Comparison of ENCODE assay signal across 15 cellular contexts in the genomic region with DNA sequence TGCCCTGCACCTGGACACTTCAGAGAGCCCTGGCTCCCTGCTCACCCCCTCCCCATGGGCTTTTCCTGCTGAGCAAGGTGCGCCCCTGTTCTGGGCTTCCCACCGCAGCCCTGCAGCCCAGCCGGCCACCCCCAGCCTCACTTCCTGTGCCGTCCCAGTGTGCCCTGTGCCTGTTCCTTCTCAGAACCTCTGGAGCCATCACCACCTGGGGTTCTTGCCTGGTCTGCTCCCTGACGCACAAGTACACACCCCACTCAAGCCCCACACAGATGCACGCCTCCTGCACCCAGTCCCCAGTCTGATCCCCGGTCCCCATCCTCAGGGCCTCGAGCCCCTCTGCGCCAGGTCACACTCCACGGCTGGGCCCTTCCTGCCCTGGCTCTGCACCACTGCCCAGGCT. TPM values are rescaled to one million over a fixed set of nuclear protein-coding genes. Genes with fewer than 3 reads are reported as not detected.
A peak's percentile ranks its signal among the peaks of the same experiment; 100 is the strongest.
DNase-seq lines count a peak whose midpoint lies in the region; ATAC-seq and TF ChIP-seq lines count a peak whose summit lies in the region.
"Had no signal": no experiment of that assay in that cellular context is flagged by ENCODE, and none has a peak within 500 bp of the region (broad histone marks: within the 10 kb centered on the region; RNA-seq: fewer than 3 reads in every experiment).

No MANE protein-coding gene starts in this region.

- H3K9ac ChIP-seq in BLaER1 (peak overlapping the region; percentile 44), neuronal stem cell (ENCODE audit: low read depth, low read length, poor library complexity) (no peak overlapping the region)

- ATAC-seq in GM23338: no peak
- no peak for ATAC-seq in central memory CD8-positive, alpha-beta T cell (replicated peaks; ENCODE audit: extremely low read depth, poor library complexity, severe bottlenecking)

- H3K36me3 Mint-ChIP-seq in GM23338 (ENCODE audit: low read depth) (no peaks in the 10 kb centered on the region), CD14-positive monocyte (peaks cover 85 to 99% of the 10 kb centered on the region in 2 donors)
- peaks cover 22% of the 10 kb centered on the region for H3K36me3 Mint-ChIP-seq in central memory CD8-positive, alpha-beta T cell (ENCODE audit: insufficient read depth)

- H2BK12ac ChIP-seq in neuronal stem cell (ENCODE audit: low read length): peak overlapping the region; percentile 17

- no peaks in the 10 kb centered on the region for H3K9me2 ChIP-seq in GM23338 (ENCODE audit: insufficient read depth)

- H3K4me1 Mint-ChIP-seq in GM23338: no peaks in the 10 kb centered on the region
- peaks cover 17% of the 10 kb centered on the region for H3K4me1 Mint-ChIP-seq in central memory CD8-positive, alpha-beta T cell
- H3K4me1 Mint-ChIP-seq in CD14-positive monocyte: no peaks in the 10 kb centered on the region
- H3K4me1 Mint-ChIP-seq: B cell had no signal

- H2BK15ac ChIP-seq in neuronal stem cell (ENCODE audit: low read length): no peak overlapping the region

- H3K4me3 Mint-ChIP-seq in GM23338: no peak overlapping the region
- H3K4me3 Mint-ChIP-seq in central memory CD8-positive, alpha-beta T cell: no peak overlapping the region
- H3K4me3 Mint-ChIP-seq in CD14-positive monocyte: no peak overlapping the region
- H3K4me3 Mint-ChIP-seq: B cell; CD4-positive, alpha-beta memory T cell had no signal

- H3K27me3 Mint-ChIP-seq in GM23338 (ENCODE audit: insufficient read depth, low read depth, poor library complexity): peaks cover 3% of the 10 kb centered on the region
- H3K27me3 Mint-ChIP-seq in central memory CD8-positive, alpha-beta T cell: no peaks in the 10 kb centered on the region
- no peaks in the 10 kb centered on the region for H3K27me3 Mint-ChIP-seq in CD14-positive monocyte (ENCODE audit: low read depth in 3 of 3)
- H3K27me3 Mint-ChIP-seq: B cell; CD4-positive, alpha-beta memory T cell had no signal

- H3K9me3 Mint-ChIP-seq in GM23338 (no peaks in the 10 kb centered on the region), CD14-positive monocyte (no peaks in the 10 kb centered on the region)
- H3K9me3 Mint-ChIP-seq in central memory CD8-positive, alpha-beta T cell: no peaks in the 10 kb centered on the region

- no peaks in the 10 kb centered on the region for H4K20me1 ChIP-seq in BLaER1
- H4K20me1 ChIP-seq in GM23338 (replicated peaks; ENCODE audit: insufficient read depth): no peaks in the 10 kb centered on the region

- H3K9me3 ChIP-seq in BLaER1 (no peaks in the 10 kb centered on the region), neuronal stem cell (replicated peaks in 1 of 2; ENCODE audit: control insufficient read depth in 2 of 2, insufficient read depth in 1 of 2, low read depth in 1 of 2, low read length in 2 of 2) (no peaks in the 10 kb centered on the region)
- H3K9me3 ChIP-seq: HAP-1 had no signal

- peaks cover 78% of the 10 kb centered on the region for H3K4me1 ChIP-seq in BLaER1
- no peaks in the 10 kb centered on the region for H3K4me1 ChIP-seq in GM23338 (ENCODE audit: insufficient read depth)
- H3K4me1 ChIP-seq in neuronal stem cell (ENCODE audit: control insufficient read depth in 2 of 2, insufficient read depth in 1 of 2, low read depth in 1 of 2, low read length in 2 of 2): peaks cover 0 to 1% of the 10 kb centered on the region in 2 donors
- H3K4me1 ChIP-seq: HAP-1 had no signal

- H3K4me3 ChIP-seq in BLaER1 (peak overlapping the region; percentile 11; the same call in 1 of the 2 replicates), GM23338 (no peak overlapping the region), neuronal stem cell (ENCODE audit: low read length in 2 of 2) (no peak overlapping the region)
- H3K4me3 ChIP-seq: HAP-1 had no signal

- peak overlapping the region; percentile 39 for H2BK5ac ChIP-seq in neuronal stem cell (ENCODE audit: low read length)

- H4K8ac ChIP-seq in neuronal stem cell (ENCODE audit: low read depth, low read length): no peak overlapping the region

- H3K18ac ChIP-seq in neuronal stem cell (ENCODE audit: low read length): peak overlapping the region; percentile 45

- intact Hi-C loops in CD14-positive monocyte (cut with micrococcal nuclease): no loop called here

- H3K23ac ChIP-seq in neuronal stem cell (ENCODE audit: low read depth, low read length, poor library complexity): peak overlapping the region; percentile 69

- no CpG with 5 or more reads among the region's 10 CpGs for WGBS in neuronal stem cell (ENCODE audit: extremely low coverage in 2 of 2, insufficient read length in 2 of 2, insufficient replicate concordance in 1 of 2), 2 donors

- H3K79me1 ChIP-seq in neuronal stem cell (ENCODE audit: low read depth, low read length): peaks cover 7% of the 10 kb centered on the region

- H4K91ac ChIP-seq in neuronal stem cell (ENCODE audit: low read depth, low read length, poor library complexity): no peak overlapping the region

- no peak overlapping the region for H2BK120ac ChIP-seq in neuronal stem cell (ENCODE audit: low read depth, low read length)

- no peaks in the 10 kb centered on the region for H3K79me2 ChIP-seq in GM23338 (replicated peaks; ENCODE audit: insufficient read depth)

- H3K4me2 ChIP-seq in BLaER1 (peak overlapping the region; percentile 97), GM23338 (no peak overlapping the region), neuronal stem cell (ENCODE audit: insufficient read depth, low read length, poor library complexity, severe bottlenecking) (no peak overlapping the region)

- no peak for DNase-seq in GM23338 (ENCODE audit: low spot score)
- DNase-seq in central memory CD8-positive, alpha-beta T cell (ENCODE audit: low spot score in 2 of 2): no peak
- no peak for DNase-seq in neuronal stem cell (ENCODE audit: low spot score)
- no peak for DNase-seq in DMS153 treated with DMSO at 0.1 percent for 48 hours (lab: John Stamatoyannopoulos, UW; ENCODE audit: unreplicated experiment)
- DNase-seq in CD14-positive monocyte (ENCODE audit: low spot score): no peak
- DNase-seq in iPS-NIHi7 (ENCODE audit: extremely low spot score): no peak
- DNase-seq: CD4-positive, alpha-beta memory T cell; DMS153; DMS79 treated with DMSO at 0.1 percent for 48 hours; GF-D8; GOT3 had no signal

- H3K27ac Mint-ChIP-seq in GM23338 (peak overlapping the region; percentile 75; the same call in 1 of the 2 replicates), CD14-positive monocyte (no peak overlapping the region)
- peak overlapping the region; percentile 82 for H3K27ac Mint-ChIP-seq in central memory CD8-positive, alpha-beta T cell (ENCODE audit: low read depth)
- H3K27ac Mint-ChIP-seq: B cell had no signal

- H3K27me3 ChIP-seq in BLaER1 (no peaks in the 10 kb centered on the region), GM23338 (ENCODE audit: insufficient read depth) (no peaks in the 10 kb centered on the region), neuronal stem cell (ENCODE audit: control insufficient read depth in 3 of 3, insufficient read depth in 3 of 3, low read depth in 1 of 3, low read length in 3 of 3) (no peaks in the 10 kb centered on the region)

- H3K36me3 ChIP-seq in BLaER1 (peaks cover 71% of the 10 kb centered on the region), GM23338 (ENCODE audit: insufficient read depth) (no peaks in the 10 kb centered on the region), neuronal stem cell (replicated peaks in 1 of 2; ENCODE audit: control insufficient read depth in 2 of 2, insufficient read depth in 2 of 2, low read length in 2 of 2) (peaks cover 0 to 6% of the 10 kb centered on the region in 2 donors)
- H3K36me3 ChIP-seq: HAP-1 had no signal

- peak overlapping the region; percentile 90 for H3K27ac ChIP-seq in BLaER1
- H3K27ac ChIP-seq in GM23338 (ENCODE audit: low read depth): no peak overlapping the region
- no peak overlapping the region for H3K27ac ChIP-seq in neuronal stem cell (replicated peaks; ENCODE audit: low read length)
- H3K27ac ChIP-seq: C4-2B had no signal

- H3F3A ChIP-seq in GM23338 (replicated peaks; ENCODE audit: low read depth): 0 out of 2 replicates have a peak, but pooled peaks cover 8% of the 10 kb centered on the region

- H3K4ac ChIP-seq in neuronal stem cell (ENCODE audit: low read length): no peak overlapping the region

- H3K14ac ChIP-seq in neuronal stem cell (ENCODE audit: low read length): no peak overlapping the region

- no peak for TF ChIP-seq CTCF in GM23338 (conservative IDR thresholded peaks at IDR 0.05; ENCODE audit: low read depth in 2 of 2)
- TF ChIP-seq CTCF in CD14-positive monocyte (IDR thresholded peaks at IDR 0.05): no peak

- H2AFZ ChIP-seq in GM23338 (no peak overlapping the region), neuronal stem cell (ENCODE audit: low read length) (no peak overlapping the region)

- H2AK5ac ChIP-seq in neuronal stem cell (ENCODE audit: low read depth, low read length): peak overlapping the region; percentile 22

TF ChIP-seq in GM23338, 12 proteins besides CTCF, POLR2A, EP300 and RAD21 (continues in another document):
- TF ChIP-seq EZH2 (IDR thresholded peaks at IDR 0.05; ENCODE audit: low read depth, unreplicated experiment): no peak
- no peak for TF ChIP-seq STAT1 (IDR thresholded peaks at IDR 0.05; ENCODE audit: unreplicated experiment)
- no peak for TF ChIP-seq NANOG (IDR thresholded peaks at IDR 0.05; ENCODE audit: borderline replicate concordance)
- no peak for TF ChIP-seq CREB1 (CRISPR knock-in tag; IDR thresholded peaks at IDR 0.05; ENCODE audit: low read depth)
- no peak for TF ChIP-seq ZNF331 (CRISPR knock-in tag; IDR thresholded peaks at IDR 0.05; ENCODE audit: low read depth)
- TF ChIP-seq POLR2AphosphoS5 (IDR thresholded peaks at IDR 0.05; ENCODE audit: low read depth): no peak

RNA-seq across cellular contexts. Expression of gene DGCR8, which starts 23.9 kb away (rescaled TPM):
- total RNA-seq in GM23338 (2014; rRNA removed; shearing (Covaris generic)): 41.6 and 48.9 TPM in 2 replicates
- polyA plus RNA-seq in GM23338 (2016; fragmentation: Nextera tagmentation; extraction: Ambion mirVana) (11.4 and 12.2 TPM in 2 replicates), CD14-positive monocyte (1 to 10 TPM; 1.2 to 1.4 TPM)
- 16.3 TPM for polyA plus RNA-seq in neuronal stem cell (2013, experiment 1 of 2)
- polyA plus RNA-seq in neuronal stem cell (2013, experiment 2 of 2): 16.3 TPM

RNA-seq across cellular contexts. Expression of gene TANGO2, which starts 35.3 kb away (rescaled TPM):
- total RNA-seq in GM23338 (2014; rRNA removed; shearing (Covaris generic)): 15.0 and 20.2 TPM in 2 replicates
- polyA plus RNA-seq in GM23338 (2016; fragmentation: Nextera tagmentation; extraction: Ambion mirVana) (6.7 and 6.9 TPM in 2 replicates), CD14-positive monocyte (10 to 100 TPM; 56.4 to 58.2 TPM)
- 4.9 TPM for polyA plus RNA-seq in neuronal stem cell (2013, experiment 1 of 2)
- 4.2 TPM for polyA plus RNA-seq in neuronal stem cell (2013, experiment 2 of 2)

RNA-seq across cellular contexts. Expression of gene ARVCF, which starts 39.5 kb away (rescaled TPM):
- total RNA-seq in GM23338 (2014; rRNA removed; shearing (Covaris generic)): 87.3 and 122 TPM in 2 replicates
- polyA plus RNA-seq in GM23338 (2016; fragmentation: Nextera tagmentation; extraction: Ambion mirVana): 15.3 and 15.6 TPM in 2 replicates
- 35.3 TPM for polyA plus RNA-seq in neuronal stem cell (2013, experiment 1 of 2)
- polyA plus RNA-seq in neuronal stem cell (2013, experiment 2 of 2): 32.4 TPM
- polyA plus RNA-seq in CD14-positive monocyte: under 1 TPM; 0.31 to 0.44 TPM

RNA-seq across cellular contexts. Expression of gene RANBP1, which starts 59.7 kb away (rescaled TPM):
- 987 and 1,206 TPM in 2 replicates for total RNA-seq in GM23338 (2014; rRNA removed; shearing (Covaris generic))
- polyA plus RNA-seq in GM23338 (2016; fragmentation: Nextera tagmentation; extraction: Ambion mirVana) (988 and 1,014 TPM in 2 replicates), CD14-positive monocyte (10 to 100 TPM; 45.0 to 47.4 TPM)
- 496 TPM for polyA plus RNA-seq in neuronal stem cell (2013, experiment 1 of 2)
- 494 TPM for polyA plus RNA-seq in neuronal stem cell (2013, experiment 2 of 2)

Comparison
In these comparisons a context has a peak if more than half of its experiments do, and no peak if none do; other contexts are left out.
1. H3K27ac Mint-ChIP-seq: peak in GM23338 (single experiment) and central memory CD8-positive, alpha-beta T cell (single experiment); none in CD14-positive monocyte (0 of 7).
2. RNA of gene ARVCF, which starts 39.5 kb away (polyA plus RNA-seq): 15.3 to 15.6 TPM in GM23338; 0.31 to 0.44 TPM in CD14-positive monocyte; every median in the first group is over 10 times any median in the second.